ENCODE assay signal across 8 cellular contexts in the genomic region with DNA sequence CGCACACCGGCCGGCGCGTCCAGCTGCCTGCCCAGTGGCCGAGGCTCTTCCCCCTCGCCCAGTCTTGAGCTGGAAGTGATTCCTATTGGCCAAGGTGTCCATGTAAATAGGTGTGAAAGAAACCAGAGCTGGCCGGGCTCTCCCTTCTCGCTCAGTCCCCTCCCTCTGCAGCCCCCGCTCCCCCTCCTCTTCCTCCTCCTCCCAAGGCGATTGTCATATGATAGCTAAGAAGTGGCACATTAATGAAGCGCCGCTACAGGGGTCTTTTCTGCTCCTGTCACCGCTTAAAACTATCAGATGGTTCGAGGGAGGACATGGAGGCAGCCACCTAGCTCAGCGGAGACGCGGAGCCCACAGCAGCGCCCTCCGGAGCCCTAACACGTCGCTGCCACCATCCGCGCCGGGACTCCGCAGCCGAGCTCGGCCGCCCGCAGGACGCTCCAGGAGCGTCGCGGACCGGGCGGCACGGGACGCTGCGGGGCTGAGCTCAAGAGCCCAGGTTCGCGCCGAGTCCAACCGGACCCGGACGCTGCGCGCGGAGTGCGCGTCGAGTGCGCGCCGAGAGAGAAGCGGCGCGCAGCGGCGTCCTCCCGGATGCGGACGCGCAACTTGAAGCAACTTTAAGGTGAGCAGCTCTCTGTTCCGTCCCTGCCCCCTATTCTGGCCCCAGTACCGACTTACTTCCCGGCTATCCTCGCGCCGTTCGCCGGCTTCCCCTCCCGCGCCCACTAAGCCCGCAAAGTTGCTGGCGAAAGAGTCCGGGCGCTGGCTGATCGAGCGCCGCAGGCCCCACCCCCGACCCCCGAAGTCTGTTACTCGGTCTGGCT. TPM values are rescaled to one million over a fixed set of nuclear protein-coding genes. Genes with fewer than 3 reads are reported as not detected.
DNase-seq lines count a peak whose midpoint lies in the region; ATAC-seq, FAIRE-seq and TF ChIP-seq lines count a peak whose summit lies in the region.

A gene (plus strand): TSS at position 293 of the 827 bp plus-strand sequence. CDS start 653 bp downstream, outside the sequence.

- no TSS peak for BruUV-seq in endothelial cell of umbilical vein (replicated peaks; lab: Mats Ljungman, UMichigan)

- DNase-seq in GM10266 (ENCODE audit: extremely low spot score) (peak; percentile 30), NCI-H774 (lab: John Stamatoyannopoulos, UW) (peak; percentile 52), endothelial cell of umbilical vein (ENCODE audit: low read depth, low spot score) (no peak), skeletal muscle cell (ENCODE audit: low read depth) (no peak), SW480 (ENCODE audit: low spot score) (no peak), cerebellar cortex (ENCODE audit: low spot score) (no peak), DMS153 (lab: John Stamatoyannopoulos, UW) (no peak)

- H3K4me1 ChIP-seq in endothelial cell of umbilical vein (ENCODE audit: control insufficient read depth, extremely low read depth, insufficient read depth, low read length) = peaks cover 8% of the 10 kb centered on the region

- FAIRE-seq in endothelial cell of umbilical vein (lab: Jason Lieb, UNC) = no peak

- no peak within 1 kb of the TSS for H2AFZ ChIP-seq in endothelial cell of umbilical vein (ENCODE audit: low read depth, low read length)

- no peaks in the 10 kb centered on the region for H3K36me3 ChIP-seq in endothelial cell of umbilical vein (ENCODE audit: control insufficient read depth in 2 of 2, extremely low read depth in 1 of 2, insufficient read depth in 2 of 2, low read length in 2 of 2)

- no peak within 1 kb of the TSS for H3K4me3 ChIP-seq in endothelial cell of umbilical vein (replicated peaks in 1 of 3; ENCODE audit: insufficient read depth in 1 of 3, low read depth in 1 of 3, low read length in 3 of 3)
- peak within 1 kb of the TSS; percentile 23 for H3K4me3 ChIP-seq in skeletal muscle cell (ENCODE audit: low read depth, low read length)

- TF ChIP-seq POLR2A in endothelial cell of umbilical vein (IDR thresholded peaks at IDR 0.05; ENCODE audit: low read depth, low read length) = no peak

- intact Hi-C loops in endothelial cell of umbilical vein (cut with micrococcal nuclease) = loop anchor here (5.0 kb wide), 1 partner anchor 312 kb away; no protein-coding TSS in a partner anchor

- H3K27me3 ChIP-seq in endothelial cell of umbilical vein (ENCODE audit: control insufficient read depth in 2 of 2, insufficient read depth in 2 of 2, low read length in 2 of 2) = peaks cover 89 to 99% of the 10 kb centered on the region in 2 experiments

- dilution Hi-C loops in endothelial cell of umbilical vein (cut with MboI; ENCODE audit: extremely low pct_ligation_motif_present, low sequenced_read_pairs) = no loop called here

- CTCF ChIA-PET in endothelial cell of umbilical vein (lab: Charles Lee) = interaction anchor here (0.7 to 1.7 kb wide), 4 partner anchors 12 to 176 kb away, joined by 3 to 4 read pairs (median 3); no protein-coding TSS in a partner anchor

- no peak within 1 kb of the TSS for H3K4me2 ChIP-seq in endothelial cell of umbilical vein (ENCODE audit: insufficient read depth, low read length)

- H3K9me3 ChIP-seq in endothelial cell of umbilical vein (replicated peaks; ENCODE audit: control insufficient read depth, insufficient read depth, low read length) = no peaks in the 10 kb centered on the region

- no peaks in the 10 kb centered on the region for H4K20me1 ChIP-seq in endothelial cell of umbilical vein (replicated peaks; ENCODE audit: control insufficient read depth, extremely low read depth, insufficient read depth, low read length)

- H3K27ac ChIP-seq in endothelial cell of umbilical vein (ENCODE audit: insufficient read depth, low read depth, low read length) = no peak within 1 kb of the TSS

- no peaks in the 10 kb centered on the region for H3K79me2 ChIP-seq in endothelial cell of umbilical vein (ENCODE audit: control insufficient read depth, insufficient read depth, low read length)

- POLR2A ChIA-PET in endothelial cell of umbilical vein (lab: Charles Lee) = no interaction called here

- TF ChIP-seq CTCF in GM10266 (IDR thresholded peaks at IDR 0.05; ENCODE audit: control insufficient read depth, insufficient read depth, low read depth, missing control alignments) (no peak), endothelial cell of umbilical vein (IDR thresholded peaks at IDR 0.05; ENCODE audit: extremely low read depth in 1 of 2, insufficient read depth in 1 of 2, low read depth in 1 of 2, low read length in 2 of 2) (no peak)

- no peak for ATAC-seq in GM19035 (IDR thresholded peaks at IDR 0.05; ENCODE audit: unreplicated experiment)

- no peak within 1 kb of the TSS for H3K9ac ChIP-seq in endothelial cell of umbilical vein (replicated peaks; ENCODE audit: extremely low read depth, insufficient read depth, low read length)

- no peaks in the 10 kb centered on the region for H3K9me1 ChIP-seq in endothelial cell of umbilical vein (replicated peaks; ENCODE audit: control insufficient read depth, extremely low read depth, insufficient read depth, low read length)

TF ChIP-seq in endothelial cell of umbilical vein, 7 proteins besides CTCF, POLR2A, EP300 and RAD21:
- TF ChIP-seq EZH2 (IDR thresholded peaks at IDR 0.05; ENCODE audit: borderline replicate concordance, low read depth, low read length, severe bottlenecking) (peak; percentile 85), POLR2AphosphoS5 (IDR thresholded peaks at IDR 0.05; ENCODE audit: insufficient read depth, low read depth, low read length) (no peak)

RNA-seq across cellular contexts. Expression of the gene that starts here (rescaled TPM):
- total RNA-seq in endothelial cell of umbilical vein = not detected in 2 replicates
- polyA plus RNA-seq in endothelial cell of umbilical vein = not detected in 2 replicates
- polyA plus RNA-seq in endothelial cell of umbilical vein (2011; cell fraction: cytosol; rRNA removed) = not detected in 2 replicates
- not detected in 2 replicates for polyA plus RNA-seq in endothelial cell of umbilical vein (2011; cell fraction: nucleus; rRNA removed)
- polyA plus RNA-seq in endothelial cell of umbilical vein (2012) = not detected in 2 replicates
- polyA minus RNA-seq in endothelial cell of umbilical vein = not detected in 2 replicates
- not detected for polyA minus RNA-seq in endothelial cell of umbilical vein (2011; cell fraction: cytosol; rRNA and poly(A)+ RNA removed)
- polyA minus RNA-seq in endothelial cell of umbilical vein (2011; cell fraction: nucleus; rRNA and poly(A)+ RNA removed) = not detected in 2 replicates

Comparison
In these comparisons a context has a peak if more than half of its experiments do, and no peak if none do; other contexts are left out.
1. DNase-seq: peak in GM10266 (single experiment) and NCI-H774 (single experiment); none in endothelial cell of umbilical vein (single experiment), skeletal muscle cell (single experiment), SW480 (single experiment), cerebellar cortex (single experiment) and DMS153 (single experiment).